ENCODE assay signal across 12 cellular contexts in genomic region chr22:50601669-50602337, GRCh38. TPM values are rescaled to one million over a fixed set of nuclear protein-coding genes. Genes with fewer than 3 reads are reported as not detected.
DNase-seq lines count a peak whose midpoint lies in the region; ATAC-seq lines count a peak whose summit lies in the region.
"Had no signal": no experiment of that assay in that cellular context is flagged by ENCODE, and none has a peak within 500 bp of the region (broad histone marks: within the 10 kb centered on the region; RNA-seq: fewer than 3 reads in every experiment).

No MANE protein-coding gene starts in this region.

- CTCF ChIA-PET in activated CD4-positive, alpha-beta memory T cell treated with anti-CD3 and anti-CD28 coated beads for 36 hours (lab: Charles Lee), result interaction anchor here (0.9 to 1.0 kb wide), 3 partner anchors 18 to 76 kb away, joined by 3 to 4 read pairs (median 3); partner anchors contain the start of gene SCO2

- intact Hi-C loops in activated CD4-positive, alpha-beta memory T cell treated with anti-CD3 and anti-CD28 coated beads for 36 hours (cut with micrococcal nuclease), result no loop called here

- POLR2A ChIA-PET in activated CD4-positive, alpha-beta memory T cell treated with anti-CD3 and anti-CD28 coated beads for 36 hours (lab: Charles Lee), result no interaction called here

- DNase-seq in AG20443 (ENCODE audit: low spot score) (peak; percentile 9), D341Med (ENCODE audit: low spot score) (peak; percentile 51), memory B cell (ENCODE audit: low spot score in 2 of 2) (no peak)
- no peak for DNase-seq in activated CD4-positive, alpha-beta memory T cell treated with anti-CD3 and anti-CD28 coated beads for 36 hours
- DNase-seq in stimulated activated CD4-positive, alpha-beta T cell treated with anti-CD3 and anti-CD28 coated beads, Interleukin-4, amount 100 ng/mL, for 24 hours, result no peak
- DNase-seq: kidney glomerular epithelial cell had no signal

- no peaks in the 10 kb centered on the region for H3K9me3 Mint-ChIP-seq in activated CD4-positive, alpha-beta memory T cell treated with anti-CD3 and anti-CD28 coated beads for 36 hours
- H3K9me3 Mint-ChIP-seq in memory B cell, result no peaks in the 10 kb centered on the region

- peaks cover 39% of the 10 kb centered on the region for H3K27me3 Mint-ChIP-seq in activated CD4-positive, alpha-beta memory T cell treated with anti-CD3 and anti-CD28 coated beads for 36 hours
- H3K27me3 Mint-ChIP-seq in memory B cell, result peaks cover 24% of the 10 kb centered on the region

- H3K4me3 Mint-ChIP-seq in activated CD4-positive, alpha-beta memory T cell treated with anti-CD3 and anti-CD28 coated beads for 36 hours, result peak overlapping the region; percentile 51
- peak overlapping the region; percentile 69 for H3K4me3 Mint-ChIP-seq in memory B cell

- no peak overlapping the region for H3K27ac Mint-ChIP-seq in activated CD4-positive, alpha-beta memory T cell treated with anti-CD3 and anti-CD28 coated beads for 36 hours
- no peak overlapping the region for H3K27ac Mint-ChIP-seq in memory B cell

- H3K4me1 Mint-ChIP-seq in activated CD4-positive, alpha-beta memory T cell treated with anti-CD3 and anti-CD28 coated beads for 36 hours (ENCODE audit: low read depth), result peaks cover 8% of the 10 kb centered on the region
- H3K4me1 Mint-ChIP-seq in memory B cell, result peaks cover 2% of the 10 kb centered on the region

- peaks cover 4% of the 10 kb centered on the region for H3K36me3 Mint-ChIP-seq in activated CD4-positive, alpha-beta memory T cell treated with anti-CD3 and anti-CD28 coated beads for 36 hours
- H3K36me3 Mint-ChIP-seq in memory B cell, result peaks cover 6% of the 10 kb centered on the region

- ATAC-seq in memory B cell (ENCODE audit: low read depth) (no peak), HG03342 (IDR thresholded peaks at IDR 0.05; ENCODE audit: unreplicated experiment) (no peak), HG03175 (IDR thresholded peaks at IDR 0.05; ENCODE audit: unreplicated experiment) (no peak), GM18867 (IDR thresholded peaks at IDR 0.05; ENCODE audit: unreplicated experiment) (no peak)

RNA-seq across cellular contexts. Expression of gene MAPK8IP2, which starts 1.2 kb away (rescaled TPM):
- under 1 TPM; 0.10 to 0.19 TPM for total RNA-seq in activated CD4-positive, alpha-beta memory T cell treated with anti-CD3 and anti-CD28 coated beads for 36 hours

RNA-seq across cellular contexts. Expression of gene CHKB, which starts 19.2 kb away (rescaled TPM):
- 10 to 100 TPM; 76.2 to 76.3 TPM for total RNA-seq in activated CD4-positive, alpha-beta memory T cell treated with anti-CD3 and anti-CD28 coated beads for 36 hours

RNA-seq across cellular contexts. Expression of gene CPT1B, which starts 23.6 kb away (rescaled TPM):
- total RNA-seq in activated CD4-positive, alpha-beta memory T cell treated with anti-CD3 and anti-CD28 coated beads for 36 hours, result 10 to 100 TPM; 33.3 to 36.9 TPM

RNA-seq across cellular contexts. Expression of gene ARSA, which starts 26.1 kb away (rescaled TPM):
- total RNA-seq in activated CD4-positive, alpha-beta memory T cell treated with anti-CD3 and anti-CD28 coated beads for 36 hours, result 10 to 100 TPM; 23.9 to 25.8 TPM

RNA-seq across cellular contexts. Expression of gene SYCE3, which starts 39.1 kb away (rescaled TPM):
- total RNA-seq in activated CD4-positive, alpha-beta memory T cell treated with anti-CD3 and anti-CD28 coated beads for 36 hours, result 1 to 10 TPM in 1 of 2 experiments, under 1 TPM in 1; 0.87 to 1.0 TPM
- total RNA-seq: gastroesophageal sphincter, H4, RPMI7951 had no signal

Comparison
In these comparisons a context has a peak if more than half of its experiments do, and no peak if none do; other contexts are left out.
1. DNase-seq: peak in AG20443 (single experiment) and D341Med (single experiment); none in activated CD4-positive, alpha-beta memory T cell treated with anti-CD3 and anti-CD28 coated beads for 36 hours (single experiment), memory B cell (0 of 2) and stimulated activated CD4-positive, alpha-beta T cell treated with anti-CD3 and anti-CD28 coated beads, Interleukin-4, amount 100 ng/mL, for 24 hours (single experiment).